In the genomic region with DNA sequence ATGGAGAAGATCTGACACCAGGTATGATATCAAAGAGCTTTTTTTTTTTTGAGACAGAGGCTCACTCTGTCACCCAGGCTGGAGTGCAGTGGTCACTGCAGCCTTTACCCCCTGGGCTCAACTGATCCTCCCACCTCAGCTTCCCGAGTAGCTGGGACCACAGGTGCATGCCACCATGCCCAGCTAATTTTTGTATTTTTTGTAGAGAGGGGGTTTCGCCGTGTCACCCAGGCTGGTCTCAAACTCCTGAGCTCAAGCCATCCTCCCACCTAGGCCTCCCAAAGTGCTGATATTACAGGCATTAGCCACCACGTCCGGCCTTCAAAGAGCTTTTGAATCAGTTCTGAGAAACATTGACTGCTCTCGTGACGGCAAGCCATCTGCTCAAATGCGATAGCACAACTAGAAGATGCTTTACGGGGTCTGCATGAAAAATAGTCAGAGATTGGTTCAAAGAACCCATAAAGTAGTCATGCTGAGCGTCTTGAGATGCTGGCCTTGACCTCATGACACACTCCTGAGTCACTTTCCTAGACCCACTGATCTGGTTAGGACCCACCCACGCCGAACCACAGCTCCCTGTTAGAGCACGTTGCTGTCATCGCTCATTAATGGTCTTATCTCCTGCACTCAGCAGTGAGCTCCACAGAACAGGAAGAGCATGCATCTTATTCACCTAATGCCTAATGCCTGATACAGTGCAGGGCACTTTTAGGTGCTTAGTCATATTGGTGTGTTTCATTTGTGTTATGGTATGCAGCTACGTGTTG, we compare ENCODE assay signal across 1 cellular context.
A peak's percentile ranks its signal among the peaks of the same experiment; 100 is the strongest.
TF ChIP-seq lines count a peak whose summit lies in the region.

No MANE protein-coding gene starts in this region.

TF ChIP-seq in K562, 482 proteins besides CTCF, POLR2A, EP300 and RAD21 (continued from another document and continues in another):
- TF ChIP-seq, protein P1, sequence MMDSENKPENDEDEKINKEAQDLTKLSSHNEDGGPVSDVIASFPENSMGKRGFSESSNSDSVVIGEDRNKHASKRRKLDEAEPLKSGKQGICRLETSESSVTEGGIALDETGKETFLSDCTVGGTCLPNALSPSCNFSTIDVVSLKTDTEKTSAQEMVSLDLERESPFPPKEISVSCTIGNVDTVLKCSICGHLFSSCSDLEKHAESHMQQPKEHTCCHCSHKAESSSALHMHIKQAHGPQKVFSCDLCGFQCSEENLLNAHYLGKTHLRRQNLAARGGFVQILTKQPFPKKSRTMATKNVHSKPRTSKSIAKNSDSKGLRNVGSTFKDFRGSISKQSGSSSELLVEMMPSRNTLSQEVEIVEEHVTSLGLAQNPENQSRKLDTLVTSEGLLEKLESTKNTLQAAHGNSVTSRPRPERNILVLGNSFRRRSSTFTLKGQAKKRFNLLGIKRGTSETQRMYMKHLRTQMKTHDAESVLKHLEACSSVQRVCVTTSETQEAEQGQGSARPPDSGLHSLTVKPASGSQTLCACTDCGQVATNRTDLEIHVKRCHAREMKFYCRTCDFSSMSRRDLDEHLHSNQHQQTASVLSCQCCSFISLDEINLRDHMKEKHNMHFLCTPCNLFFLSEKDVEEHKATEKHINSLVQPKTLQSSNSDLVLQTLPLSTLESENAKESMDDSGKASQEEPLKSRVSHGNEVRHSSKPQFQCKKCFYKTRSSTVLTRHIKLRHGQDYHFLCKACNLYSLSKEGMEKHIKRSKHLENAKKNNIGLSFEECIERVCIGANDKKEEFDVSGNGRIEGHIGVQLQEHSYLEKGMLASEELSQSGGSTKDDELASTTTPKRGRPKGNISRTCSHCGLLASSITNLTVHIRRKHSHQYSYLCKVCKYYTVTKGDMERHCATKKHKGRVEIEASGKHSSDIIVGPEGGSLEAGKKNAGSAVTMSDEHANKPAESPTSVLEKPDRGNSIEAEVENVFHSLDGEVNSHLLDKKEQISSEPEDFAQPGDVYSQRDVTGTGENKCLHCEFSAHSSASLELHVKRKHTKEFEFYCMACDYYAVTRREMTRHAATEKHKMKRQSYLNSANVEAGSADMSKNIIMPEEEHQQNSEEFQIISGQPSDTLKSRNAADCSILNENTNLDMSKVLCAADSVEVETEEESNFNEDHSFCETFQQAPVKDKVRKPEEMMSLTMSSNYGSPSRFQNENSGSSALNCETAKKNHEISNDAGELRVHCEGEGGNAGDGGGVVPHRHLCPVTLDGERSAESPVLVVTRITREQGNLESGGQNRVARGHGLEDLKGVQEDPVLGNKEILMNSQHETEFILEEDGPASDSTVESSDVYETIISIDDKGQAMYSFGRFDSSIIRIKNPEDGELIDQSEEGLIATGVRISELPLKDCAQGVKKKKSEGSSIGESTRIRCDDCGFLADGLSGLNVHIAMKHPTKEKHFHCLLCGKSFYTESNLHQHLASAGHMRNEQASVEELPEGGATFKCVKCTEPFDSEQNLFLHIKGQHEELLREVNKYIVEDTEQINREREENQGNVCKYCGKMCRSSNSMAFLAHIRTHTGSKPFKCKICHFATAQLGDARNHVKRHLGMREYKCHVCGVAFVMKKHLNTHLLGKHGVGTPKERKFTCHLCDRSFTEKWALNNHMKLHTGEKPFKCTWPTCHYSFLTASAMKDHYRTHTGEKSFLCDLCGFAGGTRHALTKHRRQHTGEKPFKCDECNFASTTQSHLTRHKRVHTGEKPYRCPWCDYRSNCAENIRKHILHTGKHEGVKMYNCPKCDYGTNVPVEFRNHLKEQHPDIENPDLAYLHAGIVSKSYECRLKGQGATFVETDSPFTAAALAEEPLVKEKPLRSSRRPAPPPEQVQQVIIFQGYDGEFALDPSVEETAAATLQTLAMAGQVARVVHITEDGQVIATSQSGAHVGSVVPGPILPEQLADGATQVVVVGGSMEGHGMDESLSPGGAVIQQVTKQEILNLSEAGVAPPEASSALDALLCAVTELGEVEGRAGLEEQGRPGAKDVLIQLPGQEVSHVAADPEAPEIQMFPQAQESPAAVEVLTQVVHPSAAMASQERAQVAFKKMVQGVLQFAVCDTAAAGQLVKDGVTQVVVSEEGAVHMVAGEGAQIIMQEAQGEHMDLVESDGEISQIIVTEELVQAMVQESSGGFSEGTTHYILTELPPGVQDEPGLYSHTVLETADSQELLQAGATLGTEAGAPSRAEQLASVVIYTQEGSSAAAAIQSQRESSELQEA (IDR thresholded peaks at IDR 0.05; ENCODE audit: low read depth), result peak; percentile 79
- TF ChIP-seq TARDBP (IDR thresholded peaks at IDR 0.05) (peak; percentile 91), ZNF274 (IDR thresholded peaks at IDR 0.05; ENCODE audit: borderline replicate concordance, low read depth, low read length) (no peak), SAFB2 (IDR thresholded peaks at IDR 0.05; ENCODE audit: borderline replicate concordance, low read depth, low read length, severe bottlenecking) (no peak), C11orf30 (IDR thresholded peaks at IDR 0.05; ENCODE audit: low read depth) (peak; percentile 88), MLLT1 (IDR thresholded peaks at IDR 0.05) (peak in 1 of 2 experiments; percentile 90; a peak in 2 of 4 replicates), ADNP (tag; IDR thresholded peaks at IDR 0.05) (no peak), ELF2 (CRISPR knock-in tag; IDR thresholded peaks at IDR 0.05) (no peak), ZNF75A (CRISPR knock-in tag; IDR thresholded peaks at IDR 0.05) (no peak), VEZF1 (CRISPR knock-in tag; IDR thresholded peaks at IDR 0.05) (peak; percentile 66; the same call in 1 of the 2 replicates), ZNF174 (CRISPR knock-in tag; IDR thresholded peaks at IDR 0.05) (no peak), NFIX (CRISPR knock-in tag; IDR thresholded peaks at IDR 0.05; ENCODE audit: low read depth) (no peak), NONO (IDR thresholded peaks at IDR 0.05; ENCODE audit: low read depth in 2 of 2, low read length in 1 of 2) (peak in 1 of 2 experiments; percentile 83; a peak in 2 of 4 replicates), POLR2AphosphoS2 (IDR thresholded peaks at IDR 0.05; ENCODE audit: low read length) (no peak), ZNF324 (CRISPR knock-in tag; IDR thresholded peaks at IDR 0.05) (no peak), E2F8 (IDR thresholded peaks at IDR 0.05; ENCODE audit: low read depth, partially characterized antibody) (peak; percentile 66), ZNF431 (CRISPR knock-in tag; IDR thresholded peaks at IDR 0.05) (peak; percentile 77; the same call in 1 of the 2 replicates), RAD51 (IDR thresholded peaks at IDR 0.05; ENCODE audit: borderline replicate concordance, low read depth) (peak; percentile 67), MYNN (IDR thresholded peaks at IDR 0.05) (peak; percentile 92), MYNN (CRISPR knock-in tag; IDR thresholded peaks at IDR 0.05) (no peak), ZNF133 (CRISPR knock-in tag; IDR thresholded peaks at IDR 0.05) (no peak), NEUROD1 (IDR thresholded peaks at IDR 0.05; ENCODE audit: borderline replicate concordance, low read depth, low read length, partially characterized antibody) (peak; percentile 90), HDAC3 (IDR thresholded peaks at IDR 0.05; ENCODE audit: borderline replicate concordance, partially characterized antibody) (peak; percentile 97), CREB1 (IDR thresholded peaks at IDR 0.05) (peak; percentile 85), CREB1 (CRISPR knock-in tag; IDR thresholded peaks at IDR 0.05) (peak; percentile 77), MITF (IDR thresholded peaks at IDR 0.05) (peak; percentile 98), ZNF644 (tag; IDR thresholded peaks at IDR 0.05; ENCODE audit: low read depth) (0 out of 2 replicates have a peak, but pooled peaks have one; percentile 83)
- TF ChIP-seq, protein P2, sequence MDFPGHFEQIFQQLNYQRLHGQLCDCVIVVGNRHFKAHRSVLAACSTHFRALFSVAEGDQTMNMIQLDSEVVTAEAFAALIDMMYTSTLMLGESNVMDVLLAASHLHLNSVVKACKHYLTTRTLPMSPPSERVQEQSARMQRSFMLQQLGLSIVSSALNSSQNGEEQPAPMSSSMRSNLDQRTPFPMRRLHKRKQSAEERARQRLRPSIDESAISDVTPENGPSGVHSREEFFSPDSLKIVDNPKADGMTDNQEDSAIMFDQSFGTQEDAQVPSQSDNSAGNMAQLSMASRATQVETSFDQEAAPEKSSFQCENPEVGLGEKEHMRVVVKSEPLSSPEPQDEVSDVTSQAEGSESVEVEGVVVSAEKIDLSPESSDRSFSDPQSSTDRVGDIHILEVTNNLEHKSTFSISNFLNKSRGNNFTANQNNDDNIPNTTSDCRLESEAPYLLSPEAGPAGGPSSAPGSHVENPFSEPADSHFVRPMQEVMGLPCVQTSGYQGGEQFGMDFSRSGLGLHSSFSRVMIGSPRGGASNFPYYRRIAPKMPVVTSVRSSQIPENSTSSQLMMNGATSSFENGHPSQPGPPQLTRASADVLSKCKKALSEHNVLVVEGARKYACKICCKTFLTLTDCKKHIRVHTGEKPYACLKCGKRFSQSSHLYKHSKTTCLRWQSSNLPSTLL (IDR thresholded peaks at IDR 0.05), result peak; percentile 71; the same call in 1 of the 2 replicates
- TF ChIP-seq, protein P3, sequence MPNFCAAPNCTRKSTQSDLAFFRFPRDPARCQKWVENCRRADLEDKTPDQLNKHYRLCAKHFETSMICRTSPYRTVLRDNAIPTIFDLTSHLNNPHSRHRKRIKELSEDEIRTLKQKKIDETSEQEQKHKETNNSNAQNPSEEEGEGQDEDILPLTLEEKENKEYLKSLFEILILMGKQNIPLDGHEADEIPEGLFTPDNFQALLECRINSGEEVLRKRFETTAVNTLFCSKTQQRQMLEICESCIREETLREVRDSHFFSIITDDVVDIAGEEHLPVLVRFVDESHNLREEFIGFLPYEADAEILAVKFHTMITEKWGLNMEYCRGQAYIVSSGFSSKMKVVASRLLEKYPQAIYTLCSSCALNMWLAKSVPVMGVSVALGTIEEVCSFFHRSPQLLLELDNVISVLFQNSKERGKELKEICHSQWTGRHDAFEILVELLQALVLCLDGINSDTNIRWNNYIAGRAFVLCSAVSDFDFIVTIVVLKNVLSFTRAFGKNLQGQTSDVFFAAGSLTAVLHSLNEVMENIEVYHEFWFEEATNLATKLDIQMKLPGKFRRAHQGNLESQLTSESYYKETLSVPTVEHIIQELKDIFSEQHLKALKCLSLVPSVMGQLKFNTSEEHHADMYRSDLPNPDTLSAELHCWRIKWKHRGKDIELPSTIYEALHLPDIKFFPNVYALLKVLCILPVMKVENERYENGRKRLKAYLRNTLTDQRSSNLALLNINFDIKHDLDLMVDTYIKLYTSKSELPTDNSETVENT (CRISPR knock-in tag; IDR thresholded peaks at IDR 0.05), result no peak
- TF ChIP-seq, protein P4, sequence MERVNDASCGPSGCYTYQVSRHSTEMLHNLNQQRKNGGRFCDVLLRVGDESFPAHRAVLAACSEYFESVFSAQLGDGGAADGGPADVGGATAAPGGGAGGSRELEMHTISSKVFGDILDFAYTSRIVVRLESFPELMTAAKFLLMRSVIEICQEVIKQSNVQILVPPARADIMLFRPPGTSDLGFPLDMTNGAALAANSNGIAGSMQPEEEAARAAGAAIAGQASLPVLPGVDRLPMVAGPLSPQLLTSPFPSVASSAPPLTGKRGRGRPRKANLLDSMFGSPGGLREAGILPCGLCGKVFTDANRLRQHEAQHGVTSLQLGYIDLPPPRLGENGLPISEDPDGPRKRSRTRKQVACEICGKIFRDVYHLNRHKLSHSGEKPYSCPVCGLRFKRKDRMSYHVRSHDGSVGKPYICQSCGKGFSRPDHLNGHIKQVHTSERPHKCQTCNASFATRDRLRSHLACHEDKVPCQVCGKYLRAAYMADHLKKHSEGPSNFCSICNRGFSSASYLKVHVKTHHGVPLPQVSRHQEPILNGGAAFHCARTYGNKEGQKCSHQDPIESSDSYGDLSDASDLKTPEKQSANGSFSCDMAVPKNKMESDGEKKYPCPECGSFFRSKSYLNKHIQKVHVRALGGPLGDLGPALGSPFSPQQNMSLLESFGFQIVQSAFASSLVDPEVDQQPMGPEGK (CRISPR knock-in tag; IDR thresholded peaks at IDR 0.05; ENCODE audit: borderline replicate concordance), result no peak
